Comparison of ENCODE assay signal across 17 cellular contexts in the genomic region with DNA sequence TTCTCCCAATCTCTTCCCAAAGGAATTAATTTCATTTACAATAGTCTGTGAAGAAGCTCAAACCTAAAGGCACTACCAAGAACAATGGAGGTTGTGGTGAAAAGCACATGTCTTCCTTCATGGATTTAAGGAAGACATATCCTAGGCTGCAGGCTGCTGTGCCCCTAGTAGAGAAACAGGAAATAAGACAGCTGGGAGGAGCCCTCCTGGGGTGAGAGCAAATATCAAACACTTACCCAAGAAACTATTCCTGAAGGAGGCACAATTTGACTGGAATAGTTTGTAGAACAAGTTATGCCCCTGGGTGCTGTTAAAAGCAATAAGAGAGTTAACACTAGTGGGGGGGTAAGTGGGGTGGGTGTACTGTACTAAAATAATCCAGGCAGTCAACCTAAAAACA. TPM values are rescaled to one million over a fixed set of nuclear protein-coding genes. Genes with fewer than 3 reads are reported as not detected.
DNase-seq lines count a peak whose midpoint lies in the region; ATAC-seq and TF ChIP-seq lines count a peak whose summit lies in the region.
"Had no signal": no experiment of that assay in that cellular context is flagged by ENCODE, and none has a peak within 500 bp of the region (broad histone marks: within the 10 kb centered on the region; RNA-seq: fewer than 3 reads in every experiment).

No MANE protein-coding gene starts in this region.

- no peak overlapping the region for H3K4me3 ChIP-seq in lower lobe of right lung
- H3K4me3 ChIP-seq: gastrocnemius medialis, right lobe of liver had no signal

- peak overlapping the region; percentile 9 for H3K27ac Mint-ChIP-seq in chondrocyte (ENCODE audit: unreplicated experiment)
- H3K27ac Mint-ChIP-seq: activated B cell treated with CpG ODN at 0.5 μM for 24 hours; activated naive CD4-positive, alpha-beta T cell treated with anti-CD3 and anti-CD28 coated beads, Interleukin-2, amount 10 ng/mL, durations not matched to agents 7 days and 5 days; nephron progenitor cell; stimulated activated effector memory CD8-positive, alpha-beta T cell treated with anti-CD3 and anti-CD28 coated beads, Interleukin-12 subunit alpha, Interleukin-12 subunit beta, amount 100 ng/mL, for 72 hours had no signal

- DNase-seq in EL (peak; percentile 27), LHCN-M2 (ENCODE audit: low read depth) (peak; percentile 41), chondrocyte (ENCODE audit: low spot score) (no peak), lower lobe of right lung (no peak), NCI-H1694 (lab: John Stamatoyannopoulos, UW) (no peak), T-helper 2 cell (no peak), germinal center (ENCODE audit: low spot score) (no peak), GM19238 (ENCODE audit: insufficient read length, low spot score) (no peak)
- DNase-seq: activated B cell treated with CpG ODN at 0.5 μM for 24 hours; activated naive CD4-positive, alpha-beta T cell treated with anti-CD3 and anti-CD28 coated beads, Interleukin-2, amount 10 ng/mL, durations not matched to agents 7 days and 5 days; gastrocnemius medialis; left ventricle myocardium superior; MM.1S; nephron progenitor cell; right lobe of liver; stimulated activated CD4-positive, alpha-beta T cell treated with anti-CD3 and anti-CD28 coated beads, Interleukin-4, amount 100 ng/mL, for 4 hours had no signal

- peak; percentile 32 for TF ChIP-seq CTCF in chondrocyte (IDR thresholded peaks at IDR 0.05)
- TF ChIP-seq CTCF in lower lobe of right lung (IDR thresholded peaks at IDR 0.05) = no peak

- no peaks in the 10 kb centered on the region for H3K36me3 ChIP-seq in lower lobe of right lung
- H3K36me3 ChIP-seq: gastrocnemius medialis had no signal

- ATAC-seq in lower lobe of right lung = peak; percentile 39 to 61
- ATAC-seq: gastrocnemius medialis; left ventricle myocardium superior; right lobe of liver; stimulated activated effector memory CD8-positive, alpha-beta T cell treated with anti-CD3 and anti-CD28 coated beads, Interleukin-12 subunit alpha, Interleukin-12 subunit beta, amount 100 ng/mL, for 72 hours had no signal

- no peak overlapping the region for H3K4me3 Mint-ChIP-seq in chondrocyte (ENCODE audit: unreplicated experiment)
- H3K4me3 Mint-ChIP-seq: activated B cell treated with CpG ODN at 0.5 μM for 24 hours; activated naive CD4-positive, alpha-beta T cell treated with anti-CD3 and anti-CD28 coated beads, Interleukin-2, amount 10 ng/mL, durations not matched to agents 7 days and 5 days; nephron progenitor cell; stimulated activated effector memory CD8-positive, alpha-beta T cell treated with anti-CD3 and anti-CD28 coated beads, Interleukin-12 subunit alpha, Interleukin-12 subunit beta, amount 100 ng/mL, for 72 hours had no signal

- intact Hi-C loops in lower lobe of right lung (cut with DNase I) = no loop called here

- H3K9me3 Mint-ChIP-seq in chondrocyte (ENCODE audit: low read depth) = no peaks in the 10 kb centered on the region
- H3K9me3 Mint-ChIP-seq: activated B cell treated with CpG ODN at 0.5 μM for 24 hours; activated naive CD4-positive, alpha-beta T cell treated with anti-CD3 and anti-CD28 coated beads, Interleukin-2, amount 10 ng/mL, durations not matched to agents 7 days and 5 days; nephron progenitor cell; stimulated activated effector memory CD8-positive, alpha-beta T cell treated with anti-CD3 and anti-CD28 coated beads, Interleukin-12 subunit alpha, Interleukin-12 subunit beta, amount 100 ng/mL, for 72 hours had no signal

- no peak overlapping the region for H3K27ac ChIP-seq in lower lobe of right lung
- H3K27ac ChIP-seq: gastrocnemius medialis, right lobe of liver had no signal

- H3K27me3 Mint-ChIP-seq in chondrocyte (ENCODE audit: low read depth) = no peaks in the 10 kb centered on the region
- H3K27me3 Mint-ChIP-seq: activated B cell treated with CpG ODN at 0.5 μM for 24 hours; activated naive CD4-positive, alpha-beta T cell treated with anti-CD3 and anti-CD28 coated beads, Interleukin-2, amount 10 ng/mL, durations not matched to agents 7 days and 5 days had no signal

- H3K4me1 ChIP-seq in lower lobe of right lung = peaks cover 32% of the 10 kb centered on the region
- H3K4me1 ChIP-seq: gastrocnemius medialis had no signal

- H3K36me3 Mint-ChIP-seq in chondrocyte (ENCODE audit: low read depth) = no peaks in the 10 kb centered on the region
- H3K36me3 Mint-ChIP-seq: stimulated activated effector memory CD8-positive, alpha-beta T cell treated with anti-CD3 and anti-CD28 coated beads, Interleukin-12 subunit alpha, Interleukin-12 subunit beta, amount 100 ng/mL, for 72 hours had no signal

- no peaks in the 10 kb centered on the region for H3K27me3 ChIP-seq in lower lobe of right lung (ENCODE audit: low read depth)
- H3K27me3 ChIP-seq: gastrocnemius medialis, right lobe of liver had no signal

- peaks cover 31% of the 10 kb centered on the region for H3K4me1 Mint-ChIP-seq in chondrocyte (ENCODE audit: low read depth)

- H3K9me3 ChIP-seq in lower lobe of right lung = no peaks in the 10 kb centered on the region
- H3K9me3 ChIP-seq: gastrocnemius medialis, right lobe of liver had no signal

RNA-seq across cellular contexts. Expression of gene PDZD8, which starts 30.1 kb away (rescaled TPM):
- total RNA-seq in LHCN-M2 (2014; rRNA removed) (17.0 and 21.3 TPM in 2 replicates), chondrocyte (34.9 to 40.5 TPM (median 36.3 TPM) in 3 replicates), lower lobe of right lung (29.4 TPM)
- polyA plus RNA-seq in LHCN-M2 (2012) = 5.2 TPM

Comparison
In these comparisons a context has a peak if more than half of its experiments do, and no peak if none do; other contexts are left out.
1. DNase-seq: peak in EL (single experiment) and LHCN-M2 (single experiment); none in chondrocyte (single experiment), lower lobe of right lung (single experiment), NCI-H1694 (single experiment), T-helper 2 cell (0 of 5), germinal center (single experiment) and GM19238 (single experiment).